Comparison of ENCODE assay signal across 29 cellular contexts in the genomic region with DNA sequence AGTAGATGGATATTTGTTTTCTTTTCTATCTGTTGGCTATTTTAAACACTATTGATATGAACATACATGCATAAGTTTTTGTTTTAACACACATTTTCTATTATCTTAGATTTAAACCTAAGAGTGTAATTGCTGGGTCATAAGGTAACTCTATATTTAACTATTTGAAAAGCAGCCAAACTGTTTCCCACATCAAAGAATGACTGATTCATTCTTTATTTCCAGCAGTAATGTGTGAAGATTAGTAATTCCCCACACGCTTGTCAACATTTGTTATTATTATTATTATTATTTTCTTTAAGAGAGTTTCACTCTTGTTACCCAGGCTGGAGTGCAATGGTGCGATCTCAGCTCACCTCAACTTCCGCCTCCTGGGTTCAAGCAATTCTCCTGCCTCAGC.
"Had no signal": no experiment of that assay in that cellular context is flagged by ENCODE, and none has a peak within 500 bp of the region (broad histone marks: within the 10 kb centered on the region; RNA-seq: fewer than 3 reads in every experiment).

No MANE protein-coding gene starts in this region.

- DNase-seq: activated CD4-positive, alpha-beta T cell treated with anti-CD3 and anti-CD28 coated beads for 48 hours; activated CD4-positive, alpha-beta T cell treated with anti-CD3 and anti-CD28 coated beads, Interleukin-2, amount 50 U/mL, for 48 hours; activated CD8-positive, alpha-beta memory T cell treated with anti-CD3 and anti-CD28 coated beads for 24 hours; activated CD8-positive, alpha-beta memory T cell treated with anti-CD3 and anti-CD28 coated beads, Interleukin-2, amount 50 U/mL, for 4 hours; activated effector memory CD4-positive, alpha-beta T cell treated with anti-CD3 and anti-CD28 coated beads, Interleukin-2, amount 50 U/mL, for 16 hours; activated naive CD4-positive, alpha-beta T cell treated with anti-CD3 and anti-CD28 coated beads for 36 hours; activated naive CD8-positive, alpha-beta T cell treated with anti-CD3 and anti-CD28 coated beads, Interleukin-2, amount 10 ng/mL, durations not matched to agents 7 days and 5 days; activated T-cell treated with anti-CD3 and anti-CD28 coated beads, Interleukin-2, amount 50 U/mL, for 1 hour; dermis blood vessel endothelial cell; effector CD4-positive, alpha-beta T cell; left cardiac atrium; left ventricle myocardium superior; naive B cell; nephron progenitor cell; stimulated activated naive CD4-positive, alpha-beta T cell had no signal

- H3K27ac ChIP-seq: ascending aorta, gastroesophageal sphincter, hepatocyte, neutrophil, prostate gland, right atrium auricular region, tibial nerve, VCaP had no signal

- H3K27me3 Mint-ChIP-seq: activated naive CD8-positive, alpha-beta T cell treated with anti-CD3 and anti-CD28 coated beads, Interleukin-2, amount 10 ng/mL, durations not matched to agents 7 days and 5 days; central memory CD8-positive, alpha-beta T cell; naive B cell had no signal

- H3K4me1 ChIP-seq: ascending aorta, gastroesophageal sphincter, prostate gland, right atrium auricular region, tibial nerve had no signal

- H2AFZ ChIP-seq: hepatocyte had no signal

- H3K4me2 ChIP-seq: hepatocyte had no signal

- H3K36me3 Mint-ChIP-seq: activated naive CD8-positive, alpha-beta T cell treated with anti-CD3 and anti-CD28 coated beads, Interleukin-2, amount 10 ng/mL, durations not matched to agents 7 days and 5 days; naive B cell had no signal

- H3K4me3 ChIP-seq: ascending aorta, gastroesophageal sphincter, hepatocyte, prostate gland, right atrium auricular region, tibial nerve had no signal

- ATAC-seq: gastroesophageal sphincter, left cardiac atrium, left ventricle myocardium superior had no signal

- H3K4me1 Mint-ChIP-seq: activated naive CD8-positive, alpha-beta T cell treated with anti-CD3 and anti-CD28 coated beads, Interleukin-2, amount 10 ng/mL, durations not matched to agents 7 days and 5 days; central memory CD8-positive, alpha-beta T cell; naive B cell; nephron progenitor cell had no signal

- H3K27me3 ChIP-seq: ascending aorta, gastroesophageal sphincter, hepatocyte, neutrophil, right atrium auricular region, tibial nerve had no signal

- H3K79me2 ChIP-seq: hepatocyte had no signal

- H3K4me3 Mint-ChIP-seq: activated naive CD4-positive, alpha-beta T cell treated with anti-CD3 and anti-CD28 coated beads for 36 hours; activated naive CD8-positive, alpha-beta T cell treated with anti-CD3 and anti-CD28 coated beads, Interleukin-2, amount 10 ng/mL, durations not matched to agents 7 days and 5 days; activated T-helper 1 cell treated with anti-CD3 and anti-CD28 coated beads, Interleukin-12 subunit alpha, Interleukin-12 subunit beta, Interleukin-2, Interleukin-4 antibody, amounts not matched to agents 30 ng/mL and 10 ng/mL and 1 ng/mL, durations not matched to agents 14 hours and 24 hours and 36 hours; central memory CD8-positive, alpha-beta T cell; mesothelial cell of epicardium; naive B cell; nephron progenitor cell had no signal

- H3K9me3 ChIP-seq: neutrophil, prostate gland had no signal

- H3K36me3 ChIP-seq: ascending aorta, gastroesophageal sphincter, neutrophil, prostate gland, right atrium auricular region, tibial nerve had no signal

- H3K27ac Mint-ChIP-seq: activated naive CD4-positive, alpha-beta T cell treated with anti-CD3 and anti-CD28 coated beads for 36 hours; activated naive CD8-positive, alpha-beta T cell treated with anti-CD3 and anti-CD28 coated beads, Interleukin-2, amount 10 ng/mL, durations not matched to agents 7 days and 5 days; activated T-helper 1 cell treated with anti-CD3 and anti-CD28 coated beads, Interleukin-12 subunit alpha, Interleukin-12 subunit beta, Interleukin-2, Interleukin-4 antibody, amounts not matched to agents 30 ng/mL and 10 ng/mL and 1 ng/mL, durations not matched to agents 14 hours and 24 hours and 36 hours; mesothelial cell of epicardium; naive B cell; nephron progenitor cell had no signal

- FAIRE-seq: colon, keratinocyte, TTC549 had no signal
